In the genomic region with DNA sequence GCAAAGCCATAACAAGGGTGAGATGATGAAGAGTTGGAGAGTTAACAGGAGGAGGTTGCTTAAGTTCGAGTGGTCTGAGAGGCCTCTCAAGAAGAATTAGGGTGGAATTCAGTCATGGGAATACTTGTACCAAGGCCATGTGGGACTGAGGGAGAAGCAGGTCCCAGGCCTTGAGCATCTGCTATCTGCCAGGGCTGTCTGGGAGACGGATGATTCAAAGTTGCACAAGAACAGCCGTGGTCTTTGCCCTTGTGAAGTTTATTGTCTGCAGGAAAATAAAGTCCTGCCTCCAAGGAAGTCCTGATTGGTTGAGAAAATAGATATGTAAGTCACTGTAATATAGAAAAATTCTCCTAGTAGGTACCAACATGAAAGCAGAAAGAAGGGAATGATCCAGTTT, we compare ENCODE assay signal across 13 cellular contexts.
DNase-seq lines count a peak whose midpoint lies in the region; ATAC-seq, FAIRE-seq and TF ChIP-seq lines count a peak whose summit lies in the region.
"Had no signal": no experiment of that assay in that cellular context is flagged by ENCODE, and none has a peak within 500 bp of the region (broad histone marks: within the 10 kb centered on the region; RNA-seq: fewer than 3 reads in every experiment).

No MANE protein-coding gene starts in this region.

- H3K79me2 ChIP-seq in Karpas-422 (ENCODE audit: low read length) = no peaks in the 10 kb centered on the region

- ATAC-seq in left cardiac atrium (peak; percentile 53), HG02885 (IDR thresholded peaks at IDR 0.05; ENCODE audit: poor library complexity, unreplicated experiment) (no peak)
- ATAC-seq in stimulated activated effector memory CD8-positive, alpha-beta T cell treated with anti-CD3 and anti-CD28 coated beads, Interleukin-12 subunit alpha, Interleukin-12 subunit beta, amount 100 ng/mL, for 72 hours = no peak

- no peaks in the 10 kb centered on the region for H3K27me3 ChIP-seq in Karpas-422 (ENCODE audit: low read length)
- H3K27me3 ChIP-seq: SJSA1 had no signal

- intact Hi-C loops in left cardiac atrium (cut with DNase I) = no loop called here
- intact Hi-C loops in kidney (cut with DNase I) = no loop called here

- peak overlapping the region; percentile 28 for H3K4me2 ChIP-seq in Karpas-422 (ENCODE audit: low read depth, low read length, poor library complexity, severe bottlenecking)

- H3K4me3 Mint-ChIP-seq in activated naive CD8-positive, alpha-beta T cell treated with anti-CD3 and anti-CD28 coated beads for 36 hours = no peak overlapping the region
- no peak overlapping the region for H3K4me3 Mint-ChIP-seq in stimulated activated effector memory CD8-positive, alpha-beta T cell treated with anti-CD3 and anti-CD28 coated beads, Interleukin-12 subunit alpha, Interleukin-12 subunit beta, amount 100 ng/mL, for 72 hours
- H3K4me3 Mint-ChIP-seq: neural crest cell had no signal

- H3K9me2 ChIP-seq in Karpas-422 (replicated peaks; ENCODE audit: insufficient read depth, low read length) = 0 out of 2 replicates have a peak, but pooled peaks cover 3% of the 10 kb centered on the region

- peaks cover 7% of the 10 kb centered on the region for H3K27me3 Mint-ChIP-seq in activated naive CD8-positive, alpha-beta T cell treated with anti-CD3 and anti-CD28 coated beads for 36 hours

- no peaks in the 10 kb centered on the region for H4K20me1 ChIP-seq in Karpas-422 (ENCODE audit: insufficient read depth, low read depth, low read length)

- peak overlapping the region; percentile 76 for H3K27ac Mint-ChIP-seq in activated naive CD8-positive, alpha-beta T cell treated with anti-CD3 and anti-CD28 coated beads for 36 hours
- H3K27ac Mint-ChIP-seq in stimulated activated effector memory CD8-positive, alpha-beta T cell treated with anti-CD3 and anti-CD28 coated beads, Interleukin-12 subunit alpha, Interleukin-12 subunit beta, amount 100 ng/mL, for 72 hours = peak overlapping the region; percentile 60

- H3K9me3 ChIP-seq in Karpas-422 (ENCODE audit: low read length) (no peaks in the 10 kb centered on the region), kidney (ENCODE audit: control insufficient read depth in 1 of 2, low read length in 2 of 2) (no peaks in the 10 kb centered on the region)
- H3K9me3 ChIP-seq: HAP-1, SJSA1 had no signal

- H3K9me3 Mint-ChIP-seq in activated naive CD8-positive, alpha-beta T cell treated with anti-CD3 and anti-CD28 coated beads for 36 hours = no peaks in the 10 kb centered on the region
- H3K9me3 Mint-ChIP-seq in stimulated activated effector memory CD8-positive, alpha-beta T cell treated with anti-CD3 and anti-CD28 coated beads, Interleukin-12 subunit alpha, Interleukin-12 subunit beta, amount 100 ng/mL, for 72 hours = no peaks in the 10 kb centered on the region

- peaks cover 1% of the 10 kb centered on the region for H3K36me3 Mint-ChIP-seq in activated naive CD8-positive, alpha-beta T cell treated with anti-CD3 and anti-CD28 coated beads for 36 hours
- no peaks in the 10 kb centered on the region for H3K36me3 Mint-ChIP-seq in stimulated activated effector memory CD8-positive, alpha-beta T cell treated with anti-CD3 and anti-CD28 coated beads, Interleukin-12 subunit alpha, Interleukin-12 subunit beta, amount 100 ng/mL, for 72 hours

- TF ChIP-seq CTCF in kidney (IDR thresholded peaks at IDR 0.05; ENCODE audit: borderline replicate concordance, extremely low read depth, insufficient read depth) = no peak

- H3K4me1 ChIP-seq in Karpas-422 (ENCODE audit: low read length) (peaks cover 17% of the 10 kb centered on the region), kidney (ENCODE audit: control insufficient read depth in 1 of 2, insufficient read depth in 1 of 2, low read depth in 1 of 2, low read length in 2 of 2) (peaks cover 11 to 13% of the 10 kb centered on the region in 2 donors)
- H3K4me1 ChIP-seq: HAP-1 had no signal

- DNase-seq in Karpas-422 (no peak), left cardiac atrium (peak; percentile 48), HuH-7.5 (ENCODE audit: low spot score) (no peak), kidney (no peak)
- no peak for DNase-seq in activated naive CD8-positive, alpha-beta T cell treated with anti-CD3 and anti-CD28 coated beads for 36 hours
- DNase-seq in stimulated activated effector memory CD8-positive, alpha-beta T cell treated with anti-CD3 and anti-CD28 coated beads, Interleukin-12 subunit alpha, Interleukin-12 subunit beta, amount 100 ng/mL, for 72 hours (ENCODE audit: low spot score in 2 of 2) = no peak
- DNase-seq: caudate nucleus, NCI-H187 had no signal

- peak overlapping the region; percentile 59; the same call in 1 of the 2 replicates for H2AFZ ChIP-seq in Karpas-422 (ENCODE audit: low read length)

- H3K36me3 ChIP-seq in Karpas-422 (ENCODE audit: insufficient read depth, low read length) (no peaks in the 10 kb centered on the region), kidney (ENCODE audit: control insufficient read depth in 1 of 2, insufficient read depth in 2 of 2, low read length in 2 of 2) (no peaks in the 10 kb centered on the region)
- H3K36me3 ChIP-seq: HAP-1, SJSA1 had no signal

- no peak overlapping the region for H3K9ac ChIP-seq in Karpas-422 (ENCODE audit: low read length)
- H3K9ac ChIP-seq in kidney (ENCODE audit: low read length in 2 of 2) = no peak overlapping the region

- FAIRE-seq in kidney (lab: Jason Lieb, UNC) = no peak
- FAIRE-seq: G401.6 had no signal

- H3K4me1 Mint-ChIP-seq in activated naive CD8-positive, alpha-beta T cell treated with anti-CD3 and anti-CD28 coated beads for 36 hours = peaks cover 31% of the 10 kb centered on the region
- peaks cover 36% of the 10 kb centered on the region for H3K4me1 Mint-ChIP-seq in stimulated activated effector memory CD8-positive, alpha-beta T cell treated with anti-CD3 and anti-CD28 coated beads, Interleukin-12 subunit alpha, Interleukin-12 subunit beta, amount 100 ng/mL, for 72 hours

- H3K27ac ChIP-seq in Karpas-422 (ENCODE audit: low read length) (no peak overlapping the region), kidney (ENCODE audit: low read depth in 2 of 2, low read length in 2 of 2) (no peak overlapping the region)
- H3K27ac ChIP-seq: SJSA1 had no signal

- H3K4me3 ChIP-seq in Karpas-422 (ENCODE audit: low read length) = no peak overlapping the region
- no peak overlapping the region for H3K4me3 ChIP-seq in kidney (ENCODE audit: low read length in 2 of 2)
- H3K4me3 ChIP-seq: HAP-1, SJSA1 had no signal

Comparison
In these comparisons a context has a peak if more than half of its experiments do, and no peak if none do; other contexts are left out.
1. ATAC-seq: peak in left cardiac atrium (2 of 2); none in stimulated activated effector memory CD8-positive, alpha-beta T cell treated with anti-CD3 and anti-CD28 coated beads, Interleukin-12 subunit alpha, Interleukin-12 subunit beta, amount 100 ng/mL, for 72 hours (single experiment) and HG02885 (single experiment).